19 cellular contexts compared by ENCODE assay signal in genomic region chr5:161093105-161093504, GRCh38.
DNase-seq lines count a peak whose midpoint lies in the region; FAIRE-seq and TF ChIP-seq lines count a peak whose summit lies in the region.
"Had no signal": no experiment of that assay in that cellular context is flagged by ENCODE, and none has a peak within 500 bp of the region (broad histone marks: within the 10 kb centered on the region; RNA-seq: fewer than 3 reads in every experiment).

No MANE protein-coding gene starts in this region.

- no peaks in the 10 kb centered on the region for H3K9me3 Mint-ChIP-seq in activated naive CD4-positive, alpha-beta T cell treated with anti-CD3 and anti-CD28 coated beads, Interleukin-2, amount 10 ng/mL, durations not matched to agents 7 days and 5 days
- H3K9me3 Mint-ChIP-seq: CD8-positive, alpha-beta T cell had no signal

- intact Hi-C loops in sigmoid colon (cut with DNase I): no loop called here

- no peak for TF ChIP-seq POLR2A in sigmoid colon (IDR thresholded peaks at IDR 0.05)

- H2BK12ac ChIP-seq in neuronal stem cell (ENCODE audit: low read length): no peak overlapping the region

- H4K8ac ChIP-seq in neuronal stem cell (ENCODE audit: low read depth, low read length): no peak overlapping the region

- H3K79me2 ChIP-seq in fibroblast of lung (ENCODE audit: control insufficient read depth, insufficient read depth, low read length): no peaks in the 10 kb centered on the region

- no CpG with 5 or more reads among the region's 2 CpGs for WGBS in neuronal stem cell (ENCODE audit: extremely low coverage in 2 of 2, insufficient read length in 2 of 2, insufficient replicate concordance in 1 of 2), 2 donors
- WGBS in sigmoid colon, 2 donors: 86 to 93% methylated on average over 2 of the region's 2 CpGs

- H3K9ac ChIP-seq in fibroblast of lung (ENCODE audit: insufficient read depth, low read length) (no peak overlapping the region), neuronal stem cell (ENCODE audit: low read depth, low read length, poor library complexity) (no peak overlapping the region)
- H3K9ac ChIP-seq: BLaER1 treated with 17β-estradiol and CSF1 and Interleukin-3, amounts not matched to agents 10 nM and 100 nM had no signal

- CTCF ChIA-PET in activated naive CD4-positive, alpha-beta T cell treated with anti-CD3 and anti-CD28 coated beads, Interleukin-2, amount 10 ng/mL, durations not matched to agents 7 days and 5 days (lab: Charles Lee): no interaction called here

- no peaks in the 10 kb centered on the region for H3K4me1 Mint-ChIP-seq in activated naive CD4-positive, alpha-beta T cell treated with anti-CD3 and anti-CD28 coated beads, Interleukin-2, amount 10 ng/mL, durations not matched to agents 7 days and 5 days

- H3K18ac ChIP-seq in neuronal stem cell (ENCODE audit: low read length): peak overlapping the region; percentile 44

- H3K36me3 ChIP-seq in fibroblast of lung (ENCODE audit: control insufficient read depth, insufficient read depth, low read length): no peaks in the 10 kb centered on the region
- no peaks in the 10 kb centered on the region for H3K36me3 ChIP-seq in neuronal stem cell (replicated peaks in 1 of 2; ENCODE audit: control insufficient read depth in 2 of 2, insufficient read depth in 2 of 2, low read length in 2 of 2)
- H3K36me3 ChIP-seq in sigmoid colon: no peaks in the 10 kb centered on the region
- H3K36me3 ChIP-seq: BLaER1 treated with 17β-estradiol and CSF1 and Interleukin-3, amounts not matched to agents 10 nM and 100 nM had no signal

- H3K4ac ChIP-seq in neuronal stem cell (ENCODE audit: low read length): no peak overlapping the region

- TF ChIP-seq EP300 in sigmoid colon (IDR thresholded peaks at IDR 0.05): no peak

- H3K9me3 ChIP-seq in fibroblast of lung (ENCODE audit: control insufficient read depth, insufficient read depth, low read depth, low read length): no peaks in the 10 kb centered on the region
- no peaks in the 10 kb centered on the region for H3K9me3 ChIP-seq in neuronal stem cell (replicated peaks in 1 of 2; ENCODE audit: control insufficient read depth in 2 of 2, insufficient read depth in 1 of 2, low read depth in 1 of 2, low read length in 2 of 2)
- H3K9me3 ChIP-seq in sigmoid colon: no peaks in the 10 kb centered on the region

- H4K91ac ChIP-seq in neuronal stem cell (ENCODE audit: low read depth, low read length, poor library complexity): no peak overlapping the region

- H3K4me2 ChIP-seq in fibroblast of lung (ENCODE audit: extremely low read depth, insufficient read depth, low read length): no peak overlapping the region
- no peak overlapping the region for H3K4me2 ChIP-seq in neuronal stem cell (ENCODE audit: insufficient read depth, low read length, poor library complexity, severe bottlenecking)
- H3K4me2 ChIP-seq: BLaER1 treated with 17β-estradiol and CSF1 and Interleukin-3, amounts not matched to agents 10 nM and 100 nM had no signal

- no peaks in the 10 kb centered on the region for H3K27me3 Mint-ChIP-seq in activated naive CD4-positive, alpha-beta T cell treated with anti-CD3 and anti-CD28 coated beads, Interleukin-2, amount 10 ng/mL, durations not matched to agents 7 days and 5 days

- no peak overlapping the region for H3K14ac ChIP-seq in neuronal stem cell (ENCODE audit: low read length)

- H3K4me3 ChIP-seq in AG10803 (ENCODE audit: low read length) (no peak overlapping the region), fibroblast of lung (replicated peaks in 1 of 4; ENCODE audit: control extremely low read depth in 1 of 4, insufficient read depth in 1 of 4, low read depth in 3 of 4, low read length in 4 of 4) (no peak overlapping the region), neuronal stem cell (ENCODE audit: low read length in 2 of 2) (no peak overlapping the region), sigmoid colon (no peak overlapping the region)
- H3K4me3 ChIP-seq: BLaER1 treated with 17β-estradiol and CSF1 and Interleukin-3, amounts not matched to agents 10 nM and 100 nM had no signal

- no peak overlapping the region for H3K27ac Mint-ChIP-seq in activated naive CD4-positive, alpha-beta T cell treated with anti-CD3 and anti-CD28 coated beads, Interleukin-2, amount 10 ng/mL, durations not matched to agents 7 days and 5 days
- H3K27ac Mint-ChIP-seq: CD8-positive, alpha-beta T cell had no signal

- H2BK120ac ChIP-seq in neuronal stem cell (ENCODE audit: low read depth, low read length): no peak overlapping the region

- no peak for FAIRE-seq in D721Med (lab: Jason Lieb, UNC)
- FAIRE-seq: HepG2 had no signal

- no peak overlapping the region for H2BK15ac ChIP-seq in neuronal stem cell (ENCODE audit: low read length)

- no peaks in the 10 kb centered on the region for H3K27me3 ChIP-seq in fibroblast of lung (ENCODE audit: control insufficient read depth, insufficient read depth, low read length)
- no peaks in the 10 kb centered on the region for H3K27me3 ChIP-seq in neuronal stem cell (ENCODE audit: control insufficient read depth in 3 of 3, insufficient read depth in 3 of 3, low read depth in 1 of 3, low read length in 3 of 3)
- H3K27me3 ChIP-seq in sigmoid colon: no peaks in the 10 kb centered on the region
- H3K27me3 ChIP-seq: BLaER1 treated with 17β-estradiol and CSF1 and Interleukin-3, amounts not matched to agents 10 nM and 100 nM had no signal

- no peak overlapping the region for H2AK5ac ChIP-seq in neuronal stem cell (ENCODE audit: low read depth, low read length)

- no peaks in the 10 kb centered on the region for H3K36me3 Mint-ChIP-seq in activated naive CD4-positive, alpha-beta T cell treated with anti-CD3 and anti-CD28 coated beads, Interleukin-2, amount 10 ng/mL, durations not matched to agents 7 days and 5 days
- H3K36me3 Mint-ChIP-seq: CD8-positive, alpha-beta T cell had no signal

- no peak overlapping the region for H3K23ac ChIP-seq in neuronal stem cell (ENCODE audit: low read depth, low read length, poor library complexity)

- TF ChIP-seq CTCF in AG10803 (conservative IDR thresholded peaks at IDR 0.05; ENCODE audit: low read length) (no peak), fibroblast of lung (conservative IDR thresholded peaks at IDR 0.05 in 1 of 2, IDR thresholded peaks at IDR 0.05 in 1 of 2; ENCODE audit: low read depth in 1 of 2, low read length in 2 of 2) (no peak), sigmoid colon (IDR thresholded peaks at IDR 0.05) (no peak), D721Med (IDR thresholded peaks at IDR 0.05; ENCODE audit: insufficient read depth, missing control alignments) (no peak)

- DNase-seq in AG10803 (ENCODE audit: low read depth) (peak; percentile 47), RPMI7951 (ENCODE audit: low read depth) (peak; percentile 37), fibroblast of lung (ENCODE audit: low read depth in 2 of 2) (peak; percentile 9 to 86), neuronal stem cell (ENCODE audit: low spot score) (no peak), pons (ENCODE audit: low spot score) (no peak), sigmoid colon (no peak), D721Med (ENCODE audit: insufficient read length, low spot score) (no peak)
- DNase-seq in activated naive CD4-positive, alpha-beta T cell treated with anti-CD3 and anti-CD28 coated beads, Interleukin-2, amount 10 ng/mL, durations not matched to agents 7 days and 5 days: no peak
- DNase-seq: Calu3; CD8-positive, alpha-beta T cell; DMS53; KBM-7; MV-4-11; NCI-H1694 treated with DMSO at 0.1 percent for 48 hours; OCI-M1; RPMI8226; SIG-M5 had no signal

- H4K20me1 ChIP-seq in fibroblast of lung (ENCODE audit: control insufficient read depth, extremely low read depth, insufficient read depth, low read length): no peaks in the 10 kb centered on the region
- H4K20me1 ChIP-seq: BLaER1 treated with 17β-estradiol and CSF1 and Interleukin-3, amounts not matched to agents 10 nM and 100 nM had no signal

- H2AFZ ChIP-seq in fibroblast of lung (ENCODE audit: low read length) (no peak overlapping the region), neuronal stem cell (ENCODE audit: low read length) (no peak overlapping the region)

- no peak overlapping the region for H3K4me3 Mint-ChIP-seq in activated naive CD4-positive, alpha-beta T cell treated with anti-CD3 and anti-CD28 coated beads, Interleukin-2, amount 10 ng/mL, durations not matched to agents 7 days and 5 days
- H3K4me3 Mint-ChIP-seq: CD8-positive, alpha-beta T cell had no signal

- peak overlapping the region; percentile 49 for H2BK5ac ChIP-seq in neuronal stem cell (ENCODE audit: low read length)

- no peaks in the 10 kb centered on the region for H3K4me1 ChIP-seq in fibroblast of lung (ENCODE audit: control insufficient read depth, extremely low read depth, insufficient read depth, low read length)
- no peaks in the 10 kb centered on the region for H3K4me1 ChIP-seq in neuronal stem cell (ENCODE audit: control insufficient read depth in 2 of 2, insufficient read depth in 1 of 2, low read depth in 1 of 2, low read length in 2 of 2)
- H3K4me1 ChIP-seq in sigmoid colon: no peaks in the 10 kb centered on the region
- H3K4me1 ChIP-seq: BLaER1 treated with 17β-estradiol and CSF1 and Interleukin-3, amounts not matched to agents 10 nM and 100 nM had no signal

- no peaks in the 10 kb centered on the region for H3K79me1 ChIP-seq in neuronal stem cell (ENCODE audit: low read depth, low read length)

- H3K27ac ChIP-seq in fibroblast of lung (ENCODE audit: insufficient read depth, low read length) (no peak overlapping the region), neuronal stem cell (replicated peaks; ENCODE audit: low read length) (no peak overlapping the region), sigmoid colon (no peak overlapping the region)
- H3K27ac ChIP-seq: BLaER1 treated with 17β-estradiol and CSF1 and Interleukin-3, amounts not matched to agents 10 nM and 100 nM had no signal

Comparison
In these comparisons a context has a peak if more than half of its experiments do, and no peak if none do; other contexts are left out.
1. DNase-seq: peak in AG10803 (single experiment), RPMI7951 (single experiment) and fibroblast of lung (2 of 2); none in neuronal stem cell (single experiment), pons (single experiment), sigmoid colon (single experiment), activated naive CD4-positive, alpha-beta T cell treated with anti-CD3 and anti-CD28 coated beads, Interleukin-2, amount 10 ng/mL, durations not matched to agents 7 days and 5 days (single experiment) and D721Med (single experiment).